ENCODE assay signal across 8 cellular contexts in genomic region chr10:77943086-77943901, GRCh38. TPM values are rescaled to one million over a fixed set of nuclear protein-coding genes. Genes with fewer than 3 reads are reported as not detected.
DNase-seq lines count a peak whose midpoint lies in the region; ATAC-seq and TF ChIP-seq lines count a peak whose summit lies in the region.

No MANE protein-coding gene starts in this region.

- no peak for TF ChIP-seq POLR2A in spleen (IDR thresholded peaks at IDR 0.05)

- no peak for ATAC-seq in GM18909 (IDR thresholded peaks at IDR 0.05; ENCODE audit: poor library complexity, unreplicated experiment)
- no peak for ATAC-seq in GM18519 (IDR thresholded peaks at IDR 0.05; ENCODE audit: low FRiP score, unreplicated experiment)

- no peak for TF ChIP-seq CTCF in spleen (IDR thresholded peaks at IDR 0.05 in 8 of 11, conservative IDR thresholded peaks at IDR 0.05 in 3 of 11)

- H2AFZ ChIP-seq in neuron (ENCODE audit: low read depth, low read length) = peak overlapping the region; percentile 5

- no peaks in the 10 kb centered on the region for H3K27me3 ChIP-seq in neuron (ENCODE audit: insufficient read depth, low read length)
- peaks cover 0 to 26% (median 0%) of the 10 kb centered on the region in 7 donors for H3K27me3 ChIP-seq in spleen (replicated peaks in 1 of 7)

- H3K36me3 ChIP-seq in neuron (ENCODE audit: insufficient read depth, low read length) (no peaks in the 10 kb centered on the region), spleen (no peaks in the 10 kb centered on the region)

- peak; percentile 82 for DNase-seq in EL
- peak; percentile 42 for DNase-seq in NCI-H146 treated with DMSO at 0.1 percent for 48 hours (lab: John Stamatoyannopoulos, UW; ENCODE audit: unreplicated experiment)
- DNase-seq in epithelial cell of prostate (ENCODE audit: low read depth, low spot score) = peak; percentile 33
- no peak for DNase-seq in spleen
- DNase-seq in NK-92 treated with Interleukin-12 subunit alpha and Interleukin-12 subunit beta, amount 100 ng/mL, for 24 hours (lab: John Stamatoyannopoulos, UW) = no peak

- 61 to 80% (median 69%) methylated on average over 10 of the region's 10 CpGs for WGBS in spleen, 5 donors

- H3K27ac ChIP-seq in epithelial cell of prostate = peak overlapping the region; percentile 78
- no peak overlapping the region for H3K27ac ChIP-seq in spleen

- peaks cover 7% of the 10 kb centered on the region for H3K4me1 ChIP-seq in neuron (ENCODE audit: insufficient read depth, low read length)
- H3K4me1 ChIP-seq in spleen = no peaks in the 10 kb centered on the region

- H3K4me3 ChIP-seq in neuron (ENCODE audit: low read length) (no peak overlapping the region), spleen (no peak overlapping the region)

- H3K9me3 ChIP-seq in neuron (ENCODE audit: low read length) (no peaks in the 10 kb centered on the region), spleen (no peaks in the 10 kb centered on the region)

- intact Hi-C loops in spleen (cut with DNase I; ENCODE audit: low total_unique reads) = no loop called here

RNA-seq across cellular contexts. Expression of gene DLG5, which starts 16.7 kb away (rescaled TPM):
- 10 to 100 TPM in 4 of 7 donors, 1 to 10 TPM in 3; 6.7 to 14.4 (median 10.4) TPM for total RNA-seq in spleen
- polyA plus RNA-seq in spleen = 1 to 10 TPM; 2.0 to 2.4 (median 2.3) TPM

Comparison
In these comparisons a context has a peak if more than half of its experiments do, and no peak if none do; other contexts are left out.
1. DNase-seq: peak in EL (single experiment), NCI-H146 treated with DMSO at 0.1 percent for 48 hours (single experiment) and epithelial cell of prostate (single experiment); none in spleen (single experiment) and NK-92 treated with Interleukin-12 subunit alpha and Interleukin-12 subunit beta, amount 100 ng/mL, for 24 hours (single experiment).